1 cellular context compared by ENCODE assay signal in the genomic region with DNA sequence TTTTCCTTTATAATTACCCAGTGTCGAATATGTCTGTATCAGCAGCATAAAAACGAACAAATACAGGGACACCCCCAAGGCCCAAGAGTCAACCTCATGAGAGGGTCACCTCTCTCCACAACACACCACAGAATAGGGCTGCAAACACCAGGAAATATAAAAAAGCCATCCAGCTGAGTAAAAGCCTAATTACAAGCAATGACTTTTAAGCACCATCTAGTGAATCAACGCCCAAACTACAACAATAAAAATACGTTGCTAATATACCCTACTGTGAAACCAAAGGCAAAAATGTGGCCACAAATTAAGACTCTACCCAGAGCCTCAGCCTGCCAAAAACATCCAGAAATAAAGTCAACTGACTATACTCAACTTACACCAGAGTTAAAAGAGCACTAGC.
TF ChIP-seq lines count a peak whose summit lies in the region.

No MANE protein-coding gene starts in this region.

TF ChIP-seq in GM23338, 12 proteins besides CTCF, POLR2A, EP300 and RAD21 (continued from another document):
- TF ChIP-seq, protein P1, sequence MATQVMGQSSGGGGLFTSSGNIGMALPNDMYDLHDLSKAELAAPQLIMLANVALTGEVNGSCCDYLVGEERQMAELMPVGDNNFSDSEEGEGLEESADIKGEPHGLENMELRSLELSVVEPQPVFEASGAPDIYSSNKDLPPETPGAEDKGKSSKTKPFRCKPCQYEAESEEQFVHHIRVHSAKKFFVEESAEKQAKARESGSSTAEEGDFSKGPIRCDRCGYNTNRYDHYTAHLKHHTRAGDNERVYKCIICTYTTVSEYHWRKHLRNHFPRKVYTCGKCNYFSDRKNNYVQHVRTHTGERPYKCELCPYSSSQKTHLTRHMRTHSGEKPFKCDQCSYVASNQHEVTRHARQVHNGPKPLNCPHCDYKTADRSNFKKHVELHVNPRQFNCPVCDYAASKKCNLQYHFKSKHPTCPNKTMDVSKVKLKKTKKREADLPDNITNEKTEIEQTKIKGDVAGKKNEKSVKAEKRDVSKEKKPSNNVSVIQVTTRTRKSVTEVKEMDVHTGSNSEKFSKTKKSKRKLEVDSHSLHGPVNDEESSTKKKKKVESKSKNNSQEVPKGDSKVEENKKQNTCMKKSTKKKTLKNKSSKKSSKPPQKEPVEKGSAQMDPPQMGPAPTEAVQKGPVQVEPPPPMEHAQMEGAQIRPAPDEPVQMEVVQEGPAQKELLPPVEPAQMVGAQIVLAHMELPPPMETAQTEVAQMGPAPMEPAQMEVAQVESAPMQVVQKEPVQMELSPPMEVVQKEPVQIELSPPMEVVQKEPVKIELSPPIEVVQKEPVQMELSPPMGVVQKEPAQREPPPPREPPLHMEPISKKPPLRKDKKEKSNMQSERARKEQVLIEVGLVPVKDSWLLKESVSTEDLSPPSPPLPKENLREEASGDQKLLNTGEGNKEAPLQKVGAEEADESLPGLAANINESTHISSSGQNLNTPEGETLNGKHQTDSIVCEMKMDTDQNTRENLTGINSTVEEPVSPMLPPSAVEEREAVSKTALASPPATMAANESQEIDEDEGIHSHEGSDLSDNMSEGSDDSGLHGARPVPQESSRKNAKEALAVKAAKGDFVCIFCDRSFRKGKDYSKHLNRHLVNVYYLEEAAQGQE (IDR thresholded peaks at IDR 0.05; ENCODE audit: unreplicated experiment) = no peak
- TF ChIP-seq ZNF331 (CRISPR knock-in tag; IDR thresholded peaks at IDR 0.05; ENCODE audit: low read depth) (no peak), POLR2AphosphoS5 (IDR thresholded peaks at IDR 0.05; ENCODE audit: low read depth) (no peak), NANOG (IDR thresholded peaks at IDR 0.05; ENCODE audit: borderline replicate concordance) (no peak), CREB1 (CRISPR knock-in tag; IDR thresholded peaks at IDR 0.05; ENCODE audit: low read depth) (no peak)
- TF ChIP-seq, protein P2, sequence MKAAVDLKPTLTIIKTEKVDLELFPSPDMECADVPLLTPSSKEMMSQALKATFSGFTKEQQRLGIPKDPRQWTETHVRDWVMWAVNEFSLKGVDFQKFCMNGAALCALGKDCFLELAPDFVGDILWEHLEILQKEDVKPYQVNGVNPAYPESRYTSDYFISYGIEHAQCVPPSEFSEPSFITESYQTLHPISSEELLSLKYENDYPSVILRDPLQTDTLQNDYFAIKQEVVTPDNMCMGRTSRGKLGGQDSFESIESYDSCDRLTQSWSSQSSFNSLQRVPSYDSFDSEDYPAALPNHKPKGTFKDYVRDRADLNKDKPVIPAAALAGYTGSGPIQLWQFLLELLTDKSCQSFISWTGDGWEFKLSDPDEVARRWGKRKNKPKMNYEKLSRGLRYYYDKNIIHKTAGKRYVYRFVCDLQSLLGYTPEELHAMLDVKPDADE (IDR thresholded peaks at IDR 0.05) = no peak
- TF ChIP-seq, protein P3, sequence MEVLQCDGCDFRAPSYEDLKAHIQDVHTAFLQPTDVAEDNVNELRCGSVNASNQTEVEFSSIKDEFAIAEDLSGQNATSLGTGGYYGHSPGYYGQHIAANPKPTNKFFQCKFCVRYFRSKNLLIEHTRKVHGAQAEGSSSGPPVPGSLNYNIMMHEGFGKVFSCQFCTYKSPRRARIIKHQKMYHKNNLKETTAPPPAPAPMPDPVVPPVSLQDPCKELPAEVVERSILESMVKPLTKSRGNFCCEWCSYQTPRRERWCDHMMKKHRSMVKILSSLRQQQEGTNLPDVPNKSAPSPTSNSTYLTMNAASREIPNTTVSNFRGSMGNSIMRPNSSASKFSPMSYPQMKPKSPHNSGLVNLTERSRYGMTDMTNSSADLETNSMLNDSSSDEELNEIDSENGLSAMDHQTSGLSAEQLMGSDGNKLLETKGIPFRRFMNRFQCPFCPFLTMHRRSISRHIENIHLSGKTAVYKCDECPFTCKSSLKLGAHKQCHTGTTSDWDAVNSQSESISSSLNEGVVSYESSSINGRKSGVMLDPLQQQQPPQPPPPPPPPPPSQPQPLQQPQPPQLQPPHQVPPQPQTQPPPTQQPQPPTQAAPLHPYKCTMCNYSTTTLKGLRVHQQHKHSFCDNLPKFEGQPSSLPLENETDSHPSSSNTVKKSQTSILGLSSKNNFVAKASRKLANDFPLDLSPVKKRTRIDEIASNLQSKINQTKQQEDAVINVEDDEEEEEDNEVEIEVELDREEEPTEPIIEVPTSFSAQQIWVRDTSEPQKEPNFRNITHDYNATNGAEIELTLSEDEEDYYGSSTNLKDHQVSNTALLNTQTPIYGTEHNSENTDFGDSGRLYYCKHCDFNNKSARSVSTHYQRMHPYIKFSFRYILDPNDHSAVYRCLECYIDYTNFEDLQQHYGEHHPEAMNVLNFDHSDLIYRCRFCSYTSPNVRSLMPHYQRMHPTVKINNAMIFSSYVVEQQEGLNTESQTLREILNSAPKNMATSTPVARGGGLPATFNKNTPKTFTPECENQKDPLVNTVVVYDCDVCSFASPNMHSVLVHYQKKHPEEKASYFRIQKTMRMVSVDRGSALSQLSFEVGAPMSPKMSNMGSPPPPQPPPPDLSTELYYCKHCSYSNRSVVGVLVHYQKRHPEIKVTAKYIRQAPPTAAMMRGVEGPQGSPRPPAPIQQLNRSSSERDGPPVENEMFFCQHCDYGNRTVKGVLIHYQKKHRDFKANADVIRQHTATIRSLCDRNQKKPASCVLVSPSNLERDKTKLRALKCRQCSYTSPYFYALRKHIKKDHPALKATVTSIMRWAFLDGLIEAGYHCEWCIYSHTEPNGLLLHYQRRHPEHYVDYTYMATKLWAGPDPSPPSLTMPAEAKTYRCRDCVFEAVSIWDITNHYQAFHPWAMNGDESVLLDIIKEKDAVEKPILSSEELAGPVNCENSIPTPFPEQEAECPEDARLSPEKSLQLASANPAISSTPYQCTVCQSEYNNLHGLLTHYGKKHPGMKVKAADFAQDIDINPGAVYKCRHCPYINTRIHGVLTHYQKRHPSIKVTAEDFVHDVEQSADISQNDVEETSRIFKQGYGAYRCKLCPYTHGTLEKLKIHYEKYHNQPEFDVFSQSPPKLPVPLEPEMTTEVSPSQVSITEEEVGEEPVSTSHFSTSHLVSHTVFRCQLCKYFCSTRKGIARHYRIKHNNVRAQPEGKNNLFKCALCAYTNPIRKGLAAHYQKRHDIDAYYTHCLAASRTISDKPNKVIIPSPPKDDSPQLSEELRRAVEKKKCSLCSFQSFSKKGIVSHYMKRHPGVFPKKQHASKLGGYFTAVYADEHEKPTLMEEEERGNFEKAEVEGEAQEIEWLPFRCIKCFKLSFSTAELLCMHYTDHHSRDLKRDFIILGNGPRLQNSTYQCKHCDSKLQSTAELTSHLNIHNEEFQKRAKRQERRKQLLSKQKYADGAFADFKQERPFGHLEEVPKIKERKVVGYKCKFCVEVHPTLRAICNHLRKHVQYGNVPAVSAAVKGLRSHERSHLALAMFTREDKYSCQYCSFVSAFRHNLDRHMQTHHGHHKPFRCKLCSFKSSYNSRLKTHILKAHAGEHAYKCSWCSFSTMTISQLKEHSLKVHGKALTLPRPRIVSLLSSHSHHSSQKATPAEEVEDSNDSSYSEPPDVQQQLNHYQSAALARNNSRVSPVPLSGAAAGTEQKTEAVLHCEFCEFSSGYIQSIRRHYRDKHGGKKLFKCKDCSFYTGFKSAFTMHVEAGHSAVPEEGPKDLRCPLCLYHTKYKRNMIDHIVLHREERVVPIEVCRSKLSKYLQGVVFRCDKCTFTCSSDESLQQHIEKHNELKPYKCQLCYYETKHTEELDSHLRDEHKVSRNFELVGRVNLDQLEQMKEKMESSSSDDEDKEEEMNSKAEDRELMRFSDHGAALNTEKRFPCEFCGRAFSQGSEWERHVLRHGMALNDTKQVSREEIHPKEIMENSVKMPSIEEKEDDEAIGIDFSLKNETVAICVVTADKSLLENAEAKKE (CRISPR knock-in tag; IDR thresholded peaks at IDR 0.05) = no peak
